9 cellular contexts compared by ENCODE assay signal in genomic region chr10:124588736-124589451, GRCh38.
A peak's percentile ranks its signal among the peaks of the same experiment; 100 is the strongest.
DNase-seq lines count a peak whose midpoint lies in the region; ATAC-seq and TF ChIP-seq lines count a peak whose summit lies in the region.
"Had no signal": no experiment of that assay in that cellular context is flagged by ENCODE, and none has a peak within 500 bp of the region (broad histone marks: within the 10 kb centered on the region; RNA-seq: fewer than 3 reads in every experiment).

No MANE protein-coding gene starts in this region.

- H3K36me3 ChIP-seq in cardiac muscle cell (no peaks in the 10 kb centered on the region), prostate gland (no peaks in the 10 kb centered on the region)

- DNase-seq in HCEC 1CT = peak; percentile 51
- DNase-seq in SKM-1 (lab: John Stamatoyannopoulos, UW; ENCODE audit: unreplicated experiment) = peak; percentile 52
- DNase-seq in cardiac muscle cell (ENCODE audit: low read depth in 1 of 2, low spot score in 1 of 2) = peak; percentile 45 to 73
- peak; percentile 71 for DNase-seq in prostate gland (ENCODE audit: low spot score)
- no peak for DNase-seq in activated T-cell treated with anti-CD3 and anti-CD28 coated beads, Interleukin-2, amount 50 U/mL, for 48 hours
- no peak for DNase-seq in retina
- DNase-seq: NK-92 treated with Interleukin-12 subunit alpha and Interleukin-12 subunit beta, amount 100 ng/mL, for 24 hours had no signal

- H3K9me3 ChIP-seq in cardiac muscle cell (ENCODE audit: low read depth) = no peaks in the 10 kb centered on the region
- no peaks in the 10 kb centered on the region for H3K9me3 ChIP-seq in prostate gland

- ATAC-seq in GM18517 (IDR thresholded peaks at IDR 0.05; ENCODE audit: unreplicated experiment) = no peak
- no peak for ATAC-seq in GM19035 (IDR thresholded peaks at IDR 0.05; ENCODE audit: unreplicated experiment)

- TF ChIP-seq POLR2A in prostate gland (IDR thresholded peaks at IDR 0.05) = no peak

- no peak overlapping the region for H3K4me3 ChIP-seq in cardiac muscle cell
- no peak overlapping the region for H3K4me3 ChIP-seq in prostate gland

- peak overlapping the region; percentile 75 for H3K27ac ChIP-seq in cardiac muscle cell
- H3K27ac ChIP-seq in prostate gland = peak overlapping the region; percentile 33 to 67

- peaks cover 18% of the 10 kb centered on the region for H3K4me1 ChIP-seq in cardiac muscle cell (ENCODE audit: low read depth)
- H3K4me1 ChIP-seq in prostate gland (replicated peaks) = peaks cover 14% of the 10 kb centered on the region

- 7% methylated on average over 14 of the region's 14 CpGs for WGBS in prostate gland

- no peak for TF ChIP-seq CTCF in cardiac muscle cell (IDR thresholded peaks at IDR 0.05; ENCODE audit: low read depth, low read length)
- no peak for TF ChIP-seq CTCF in prostate gland (IDR thresholded peaks at IDR 0.05)

- H3K27me3 ChIP-seq in cardiac muscle cell (no peaks in the 10 kb centered on the region), prostate gland (replicated peaks; ENCODE audit: insufficient read depth) (no peaks in the 10 kb centered on the region)

- intact Hi-C loops in prostate gland (cut with DNase I) = no loop called here

Comparison
In these comparisons a context has a peak if more than half of its experiments do, and no peak if none do; other contexts are left out.
1. DNase-seq: peak in HCEC 1CT (single experiment), SKM-1 (single experiment), cardiac muscle cell (2 of 2) and prostate gland (single experiment); none in activated T-cell treated with anti-CD3 and anti-CD28 coated beads, Interleukin-2, amount 50 U/mL, for 48 hours (0 of 2) and retina (single experiment).